Comparison of ENCODE assay signal across 18 cellular contexts in genomic region chr5:132953710-132954109, GRCh38.
"Had no signal": no experiment of that assay in that cellular context is flagged by ENCODE, and none has a peak within 500 bp of the region (broad histone marks: within the 10 kb centered on the region; RNA-seq: fewer than 3 reads in every experiment).

No MANE protein-coding gene starts in this region.

- ATAC-seq: activated T-helper 17 cell treated with anti-CD3 and anti-CD28 coated beads, Interleukin-2, amount 50 U/mL, for 72 hours; stimulated activated naive B cell treated with anti-CD40 and anti-IgM and Interleukin-4, amounts not matched to agents 10 μg/mL and 1 μg/mL and 100 μg/mL, for 72 hours had no signal

- H3K4me3 Mint-ChIP-seq: activated CD4-positive, alpha-beta memory T cell treated with anti-CD3 and anti-CD28 coated beads for 36 hours; activated naive CD4-positive, alpha-beta T cell treated with anti-CD3 and anti-CD28 coated beads for 36 hours; activated T-helper 17 cell treated with anti-CD3 and anti-CD28 coated beads, Interleukin-2, amount 50 U/mL, for 72 hours; stimulated activated naive B cell treated with anti-CD40 and anti-IgM and Interleukin-4, amounts not matched to agents 10 μg/mL and 1 μg/mL and 100 μg/mL, for 72 hours had no signal

- H3K4me3 ChIP-seq: dorsolateral prefrontal cortex, heart right ventricle, lower lobe of right lung, SJCRH30, transverse colon had no signal

- H3K4me1 ChIP-seq: SJCRH30 had no signal

- H3K27ac Mint-ChIP-seq: activated CD4-positive, alpha-beta memory T cell treated with anti-CD3 and anti-CD28 coated beads for 36 hours; activated naive CD4-positive, alpha-beta T cell treated with anti-CD3 and anti-CD28 coated beads for 36 hours; activated T-helper 17 cell treated with anti-CD3 and anti-CD28 coated beads, Interleukin-2, amount 50 U/mL, for 72 hours; stimulated activated naive B cell treated with anti-CD40 and anti-IgM and Interleukin-4, amounts not matched to agents 10 μg/mL and 1 μg/mL and 100 μg/mL, for 72 hours had no signal

- H3K9me3 ChIP-seq: lower lobe of right lung, SJCRH30, transverse colon had no signal

- H3K36me3 ChIP-seq: transverse colon had no signal

- DNase-seq: activated CD4-positive, alpha-beta memory T cell treated with anti-CD3 and anti-CD28 coated beads for 36 hours; activated CD4-positive, CD25-positive, alpha-beta regulatory T cell treated with anti-CD3 and anti-CD28 coated beads, Interleukin-2, amount 50 U/mL, for 72 hours; activated CD8-positive, alpha-beta memory T cell treated with anti-CD3 and anti-CD28 coated beads, Interleukin-2, amount 50 U/mL, for 4 hours; activated naive CD4-positive, alpha-beta T cell treated with anti-CD3 and anti-CD28 coated beads for 36 hours; amygdala; dorsolateral prefrontal cortex; foreskin melanocyte; heart right ventricle; kidney; lower lobe of right lung; naive B cell; nucleus accumbens; right cardiac atrium; SJCRH30; stimulated activated naive B cell treated with anti-CD40 and anti-IgM and Interleukin-4, amounts not matched to agents 10 μg/mL and 1 μg/mL and 100 μg/mL, for 72 hours; SW 1271; transverse colon had no signal

- H3K9me3 Mint-ChIP-seq: activated CD4-positive, alpha-beta memory T cell treated with anti-CD3 and anti-CD28 coated beads for 36 hours; activated naive CD4-positive, alpha-beta T cell treated with anti-CD3 and anti-CD28 coated beads for 36 hours; activated T-helper 17 cell treated with anti-CD3 and anti-CD28 coated beads, Interleukin-2, amount 50 U/mL, for 72 hours; naive B cell; stimulated activated naive B cell treated with anti-CD40 and anti-IgM and Interleukin-4, amounts not matched to agents 10 μg/mL and 1 μg/mL and 100 μg/mL, for 72 hours had no signal

- H3K27me3 ChIP-seq: dorsolateral prefrontal cortex, heart right ventricle, SJCRH30, transverse colon had no signal

- H3K27ac ChIP-seq: dorsolateral prefrontal cortex, lower lobe of right lung, SJCRH30, transverse colon had no signal

- H3K27me3 Mint-ChIP-seq: activated CD4-positive, alpha-beta memory T cell treated with anti-CD3 and anti-CD28 coated beads for 36 hours; activated T-helper 17 cell treated with anti-CD3 and anti-CD28 coated beads, Interleukin-2, amount 50 U/mL, for 72 hours; naive B cell; stimulated activated naive B cell treated with anti-CD40 and anti-IgM and Interleukin-4, amounts not matched to agents 10 μg/mL and 1 μg/mL and 100 μg/mL, for 72 hours had no signal
